ENCODE assay signal across 8 cellular contexts in genomic region chr19:7799640-7800355, GRCh38. TPM values are rescaled to one million over a fixed set of nuclear protein-coding genes. Genes with fewer than 3 reads are reported as not detected.
DNase-seq lines count a peak whose midpoint lies in the region; ATAC-seq and TF ChIP-seq lines count a peak whose summit lies in the region.

No MANE protein-coding gene starts in this region.

- no peak overlapping the region for H3K9ac ChIP-seq in SU-DHL-6 (ENCODE audit: low read length)

- in situ Hi-C loops in G401 (cut with HindIII; ENCODE audit: low sequenced_read_pairs): no loop called here

- H3K9me3 Mint-ChIP-seq in progenitor cell of endocrine pancreas (ENCODE audit: low read depth): peaks cover 9% of the 10 kb centered on the region

- no peak overlapping the region for H3K4me2 ChIP-seq in SU-DHL-6 (ENCODE audit: low read depth, low read length, poor library complexity, severe bottlenecking)

- H3F3A ChIP-seq in SU-DHL-6 (ENCODE audit: insufficient read depth): no peaks in the 10 kb centered on the region

- H3K27me3 ChIP-seq in SU-DHL-6 (ENCODE audit: low read length): no peaks in the 10 kb centered on the region

- no peaks in the 10 kb centered on the region for H4K20me1 ChIP-seq in SU-DHL-6 (ENCODE audit: low read depth, low read length)

- TF ChIP-seq CTCF in SU-DHL-6 (IDR thresholded peaks at IDR 0.05; ENCODE audit: insufficient read depth, low read length, poor library complexity, severe bottlenecking) (peak; percentile 38), progenitor cell of endocrine pancreas (IDR thresholded peaks at IDR 0.05; ENCODE audit: unreplicated experiment) (peak; percentile 61)

- H3K36me3 ChIP-seq in SU-DHL-6 (ENCODE audit: low read length): no peaks in the 10 kb centered on the region

- no peak overlapping the region for H3K4me3 Mint-ChIP-seq in progenitor cell of endocrine pancreas (ENCODE audit: low read depth)

- peaks cover 1% of the 10 kb centered on the region for H3K36me3 Mint-ChIP-seq in progenitor cell of endocrine pancreas (ENCODE audit: insufficient read depth)

- peaks cover 5% of the 10 kb centered on the region for H3K4me1 Mint-ChIP-seq in progenitor cell of endocrine pancreas (ENCODE audit: low read depth)

- peaks cover 51% of the 10 kb centered on the region for H3K27me3 Mint-ChIP-seq in progenitor cell of endocrine pancreas

- DNase-seq in G401 (ENCODE audit: low spot score): peak; percentile 89
- DNase-seq in NCI-H1092 (lab: John Stamatoyannopoulos, UW): peak; percentile 21
- DNase-seq in amniotic stem cell (lab: John Stamatoyannopoulos, UW): peak; percentile 27
- peak; percentile 56 for DNase-seq in left ventricle myocardium superior
- DNase-seq in progenitor cell of endocrine pancreas (ENCODE audit: low spot score, unreplicated experiment): peak; percentile 49

- no peaks in the 10 kb centered on the region for H3K79me2 ChIP-seq in SU-DHL-6 (ENCODE audit: insufficient read depth, low read length)

- H3K27ac ChIP-seq in SU-DHL-6 (ENCODE audit: low read depth, low read length): no peak overlapping the region

- no peaks in the 10 kb centered on the region for H3K9me3 ChIP-seq in SU-DHL-6 (ENCODE audit: insufficient read depth, low read length)

- H2AFZ ChIP-seq in SU-DHL-6 (ENCODE audit: low read depth, low read length, severe bottlenecking): no peak overlapping the region

- intact Hi-C loops in left ventricle myocardium superior (cut with micrococcal nuclease): loop anchor here (5.0 kb wide), 1 partner anchor 232 kb away; no protein-coding TSS in a partner anchor

- no peaks in the 10 kb centered on the region for H3K9me2 ChIP-seq in SU-DHL-6 (replicated peaks; ENCODE audit: insufficient read depth, low read length)

- no peak overlapping the region for H3K4me3 ChIP-seq in SU-DHL-6 (ENCODE audit: insufficient read depth, low read length, poor library complexity, severe bottlenecking)

- ATAC-seq in left ventricle myocardium superior (peak; percentile 82), HG02763 (IDR thresholded peaks at IDR 0.05; ENCODE audit: unreplicated experiment) (no peak), HG03135 (IDR thresholded peaks at IDR 0.05; ENCODE audit: unreplicated experiment) (no peak)

- H3K27ac Mint-ChIP-seq in progenitor cell of endocrine pancreas: no peak overlapping the region

RNA-seq across cellular contexts. Expression of gene EVI5L, which starts 30.2 kb away (rescaled TPM):
- 19.0 and 24.5 TPM in 2 replicates for total RNA-seq in G401 (2014; rRNA removed; shearing (Covaris generic))
- total RNA-seq in left ventricle myocardium superior (23.5 TPM), progenitor cell of endocrine pancreas (15.2 and 16.2 TPM in 2 replicates)

RNA-seq across cellular contexts. Expression of gene CLEC4M, which starts 36.8 kb away (rescaled TPM):
- not detected in 2 replicates for total RNA-seq in G401 (2014; rRNA removed; shearing (Covaris generic))
- not detected for total RNA-seq in left ventricle myocardium superior
- total RNA-seq in progenitor cell of endocrine pancreas: 0.36 and 0.42 TPM in 2 replicates

RNA-seq across cellular contexts. Expression of gene CD209, which starts 52.5 kb away (rescaled TPM):
- not detected in 2 replicates for total RNA-seq in G401 (2014; rRNA removed; shearing (Covaris generic))
- total RNA-seq in left ventricle myocardium superior: 10.0 TPM
- not detected in 2 replicates for total RNA-seq in progenitor cell of endocrine pancreas

Comparison
In these comparisons a context has a peak if more than half of its experiments do, and no peak if none do; other contexts are left out.
1. DNase-seq: peak in every context shown above with its lines; median percentile 89 in G401; 56 in left ventricle myocardium superior; 49 in progenitor cell of endocrine pancreas; 27 in amniotic stem cell; 21 in NCI-H1092.
2. RNA of gene CD209, which starts 52.5 kb away (total RNA-seq): 10.0 TPM in left ventricle myocardium superior (single experiment); not detected in G401 and not detected in progenitor cell of endocrine pancreas; every median in the first group is over 10 times any median in the second.